In genomic region chr17:39225308-39225973, GRCh38 we compare ENCODE assay signal across 7 cellular contexts. TPM values are rescaled to one million over a fixed set of nuclear protein-coding genes. Genes with fewer than 3 reads are reported as not detected.
DNase-seq lines count a peak whose midpoint lies in the region; ATAC-seq and TF ChIP-seq lines count a peak whose summit lies in the region.

A gene with protein sequence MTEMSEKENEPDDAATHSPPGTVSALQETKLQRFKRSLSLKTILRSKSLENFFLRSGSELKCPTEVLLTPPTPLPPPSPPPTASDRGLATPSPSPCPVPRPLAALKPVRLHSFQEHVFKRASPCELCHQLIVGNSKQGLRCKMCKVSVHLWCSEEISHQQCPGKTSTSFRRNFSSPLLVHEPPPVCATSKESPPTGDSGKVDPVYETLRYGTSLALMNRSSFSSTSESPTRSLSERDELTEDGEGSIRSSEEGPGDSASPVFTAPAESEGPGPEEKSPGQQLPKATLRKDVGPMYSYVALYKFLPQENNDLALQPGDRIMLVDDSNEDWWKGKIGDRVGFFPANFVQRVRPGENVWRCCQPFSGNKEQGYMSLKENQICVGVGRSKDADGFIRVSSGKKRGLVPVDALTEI (minus strand): TSS chr17:39225945. CDS start chr17:39225502, 443 bp downstream.

- DNase-seq in activated naive CD8-positive, alpha-beta T cell treated with anti-CD3 and anti-CD28 coated beads for 36 hours, result no peak
- no peak for DNase-seq in iPS DF 6.9 (ENCODE audit: low read depth, low spot score)
- peak; percentile 77 for DNase-seq in spleen
- no peak for DNase-seq in HuH-7 (ENCODE audit: low spot score)
- no peak for DNase-seq in middle frontal gyrus (ENCODE audit: extremely low spot score, low spot score)

- H3K27me3 ChIP-seq in HUES64 (ENCODE audit: insufficient read depth, low read length) (peaks cover 57% of the 10 kb centered on the region), iPS DF 6.9 (ENCODE audit: control insufficient read depth, insufficient read depth, low read length) (peaks cover 15% of the 10 kb centered on the region; the same call in 1 of the 2 replicates), spleen (replicated peaks in 1 of 7) (peaks cover 9 to 80% (median 50%) of the 10 kb centered on the region in 7 donors)

- peaks cover 7% of the 10 kb centered on the region for H3K4me1 Mint-ChIP-seq in activated naive CD8-positive, alpha-beta T cell treated with anti-CD3 and anti-CD28 coated beads for 36 hours

- no peak for TF ChIP-seq POLR2A in spleen (IDR thresholded peaks at IDR 0.05)

- H3K4me3 ChIP-seq in HUES64 (ENCODE audit: low read length) (peak within 1 kb of the TSS; percentile 47), iPS DF 6.9 (ENCODE audit: low read length) (peak within 1 kb of the TSS; percentile 50; the same call in 1 of the 2 replicates), spleen (peak within 1 kb of the TSS; percentile 8 to 68 (median 36))

- H3K27ac Mint-ChIP-seq in activated naive CD8-positive, alpha-beta T cell treated with anti-CD3 and anti-CD28 coated beads for 36 hours, result no peak within 1 kb of the TSS

- 1% methylated on average over 63 of the region's 72 CpGs for WGBS in HUES64
- WGBS in iPS DF 6.9 (ENCODE audit: insufficient coverage, insufficient read length), result no CpG with 5 or more reads among the region's 72 CpGs
- 0 to 2% (median 1%) methylated on average over 25 to 64 of the region's 72 CpGs for WGBS in spleen, 5 donors

- no peak for ATAC-seq in GM19328 (IDR thresholded peaks at IDR 0.05; ENCODE audit: unreplicated experiment)

- no peaks in the 10 kb centered on the region for H3K9me3 Mint-ChIP-seq in activated naive CD8-positive, alpha-beta T cell treated with anti-CD3 and anti-CD28 coated beads for 36 hours

- H3K27ac ChIP-seq in HUES64 (ENCODE audit: low read depth, low read length) (no peak within 1 kb of the TSS), iPS DF 6.9 (ENCODE audit: low read length) (no peak within 1 kb of the TSS), spleen (no peak within 1 kb of the TSS)

- H3K4me1 ChIP-seq in HUES64 (ENCODE audit: insufficient read depth, low read length), result peaks cover 6% of the 10 kb centered on the region
- peaks cover 3% of the 10 kb centered on the region; the same call in 1 of the 2 replicates for H3K4me1 ChIP-seq in iPS DF 6.9 (ENCODE audit: control insufficient read depth, insufficient read depth, low read length)
- H3K4me1 ChIP-seq in spleen, result peaks cover 15 to 25% (median 24%) of the 10 kb centered on the region in 6 donors

- no peak within 1 kb of the TSS for H3K9ac ChIP-seq in HUES64 (ENCODE audit: low read depth, low read length)

- intact Hi-C loops in spleen (cut with DNase I; ENCODE audit: low total_unique reads), result no loop called here

- no peaks in the 10 kb centered on the region for H3K36me3 Mint-ChIP-seq in activated naive CD8-positive, alpha-beta T cell treated with anti-CD3 and anti-CD28 coated beads for 36 hours

- H3K27me3 Mint-ChIP-seq in activated naive CD8-positive, alpha-beta T cell treated with anti-CD3 and anti-CD28 coated beads for 36 hours, result peaks cover 45% of the 10 kb centered on the region

- TF ChIP-seq CTCF in spleen (IDR thresholded peaks at IDR 0.05 in 8 of 11, conservative IDR thresholded peaks at IDR 0.05 in 3 of 11), result no peak

- H3K9me3 ChIP-seq in HUES64 (ENCODE audit: insufficient read depth, low read depth, low read length), result no peaks in the 10 kb centered on the region
- H3K9me3 ChIP-seq in iPS DF 6.9 (ENCODE audit: control insufficient read depth, insufficient read depth, low read length), result no peaks in the 10 kb centered on the region
- no peaks in the 10 kb centered on the region for H3K9me3 ChIP-seq in spleen

- peak within 1 kb of the TSS; percentile 81 for H3K4me3 Mint-ChIP-seq in activated naive CD8-positive, alpha-beta T cell treated with anti-CD3 and anti-CD28 coated beads for 36 hours

- H3K36me3 ChIP-seq in HUES64 (ENCODE audit: insufficient read depth, low read length), result no peaks in the 10 kb centered on the region
- H3K36me3 ChIP-seq in iPS DF 6.9 (ENCODE audit: control insufficient read depth, insufficient read depth, low read length), result no peaks in the 10 kb centered on the region; the same call in 1 of the 2 replicates
- H3K36me3 ChIP-seq in spleen, result no peaks in the 10 kb centered on the region

RNA-seq across cellular contexts. Expression of the gene that starts here (rescaled TPM):
- polyA plus RNA-seq in HUES64 (2013, experiment 1 of 2), result 1.1 TPM
- polyA plus RNA-seq in HUES64 (2013, experiment 2 of 2), result 1.4 TPM
- under 1 TPM; 0.14 to 0.20 TPM for total RNA-seq in activated naive CD8-positive, alpha-beta T cell treated with anti-CD3 and anti-CD28 coated beads for 36 hours
- under 1 TPM in 2 of 7 donors, not detected in 5; 0.27 to 0.56 TPM for total RNA-seq in spleen
- under 1 TPM in 1 of 3 donors, not detected in 2; 0.06 TPM for polyA plus RNA-seq in spleen

Comparison
In these comparisons a context has a peak if more than half of its experiments do, and no peak if none do; other contexts are left out.
1. Peak in DNase-seq and H3K4me3 ChIP-seq in spleen; RNA of the gene not detected or under 1 TPM.